In genomic region chr12:43805149-43805856, GRCh38 we compare ENCODE assay signal across 8 cellular contexts. TPM values are rescaled to one million over a fixed set of nuclear protein-coding genes. Genes with fewer than 3 reads are reported as not detected.
DNase-seq lines count a peak whose midpoint lies in the region; ATAC-seq, FAIRE-seq and TF ChIP-seq lines count a peak whose summit lies in the region.

No MANE protein-coding gene starts in this region.

- peaks cover 17% of the 10 kb centered on the region for H3K36me3 Mint-ChIP-seq in activated CD4-positive, alpha-beta T cell treated with anti-CD3 and anti-CD28 coated beads, Interleukin-2, amount 10 ng/mL, durations not matched to agents 24 days and 14 days (ENCODE audit: low read depth)

- H3K27me3 ChIP-seq in breast epithelium (no peaks in the 10 kb centered on the region), HepG2 (ENCODE audit: control insufficient read depth in 1 of 2, insufficient read depth in 2 of 2, low read length in 2 of 2) (no peaks in the 10 kb centered on the region), tibial artery (no peaks in the 10 kb centered on the region)

- TF ChIP-seq RAD21 in HepG2 (CRISPR knock-in tag; IDR thresholded peaks at IDR 0.05), result no peak

- intact Hi-C loops in activated CD4-positive, alpha-beta T cell treated with anti-CD3 and anti-CD28 coated beads, Interleukin-2, amount 10 ng/mL, durations not matched to agents 24 days and 14 days (cut with micrococcal nuclease), result no loop called here
- intact Hi-C loops in breast epithelium (cut with DNase I; ENCODE audit: low total_unique reads) (no loop called here), HepG2 (cut with micrococcal nuclease; ENCODE audit: unreplicated experiment) (loop anchor here (1.0 to 5.0 kb wide), 4 partner anchors 29 to 77 kb away; partner anchors contain the start of genes IRAK4, PUS7L and TMEM117), tibial artery (cut with DNase I; ENCODE audit: low total_unique reads) (loop anchor here (10.0 kb wide), 1 partner anchor 51 kb away; the partner anchor contains the start of genes IRAK4 and PUS7L)

- CTCF ChIA-PET in HepG2 (lab: Yijun Ruan, JAX; ENCODE audit: low intra/inter-chr PET ratio, low total read pairs), result no interaction called here

- peaks cover 26% of the 10 kb centered on the region for H3K79me2 ChIP-seq in HepG2 (ENCODE audit: insufficient read depth, low read length)

- 0% methylated on average over 20 of the region's 20 CpGs for WGBS in HepG2 (ENCODE audit: low lambda C conversion rate)

- H3K4me2 ChIP-seq in HepG2 (ENCODE audit: low read depth, low read length), result peak overlapping the region; percentile 71

- H2AFZ ChIP-seq in HepG2 (ENCODE audit: low read length), result peak overlapping the region; percentile 25

- TF ChIP-seq EP300 in HepG2 (IDR thresholded peaks at IDR 0.05; ENCODE audit: low read depth in 2 of 2, low read length in 2 of 2) (no peak), HepG2 (CRISPR knock-in tag; IDR thresholded peaks at IDR 0.05; ENCODE audit: borderline replicate concordance) (no peak)

- POLR2A ChIA-PET in HepG2 (lab: Yijun Ruan, JAX), result interaction anchor here (1.0 to 3.2 kb wide), 9 partner anchors 8 to 77 kb away, joined by 4 to 17 read pairs (median 7); partner anchors contain the start of genes IRAK4, PUS7L and TMEM117

- TF ChIP-seq CTCF in breast epithelium (IDR thresholded peaks at IDR 0.05), result no peak
- no peak for TF ChIP-seq CTCF in HepG2 (CRISPR knock-in tag; IDR thresholded peaks at IDR 0.05)
- no peak for TF ChIP-seq CTCF in tibial artery (IDR thresholded peaks at IDR 0.05)

- H3K4me1 Mint-ChIP-seq in activated CD4-positive, alpha-beta T cell treated with anti-CD3 and anti-CD28 coated beads, Interleukin-2, amount 10 ng/mL, durations not matched to agents 24 days and 14 days, result peaks cover 15% of the 10 kb centered on the region

- H3K4me1 ChIP-seq in breast epithelium (peaks cover 0 to 5% of the 10 kb centered on the region in 2 donors), HepG2 (ENCODE audit: insufficient read depth, low read length) (peaks cover 26% of the 10 kb centered on the region), tibial artery (peaks cover 0 to 32% (median 11%) of the 10 kb centered on the region in 4 donors)

- H3K36me3 ChIP-seq in breast epithelium (no peaks in the 10 kb centered on the region), HepG2 (replicated peaks in 1 of 2; ENCODE audit: control insufficient read depth in 1 of 2, insufficient read depth in 2 of 2, low read length in 2 of 2) (peaks cover 0 to 13% of the 10 kb centered on the region in 2 experiments; a peak in 3 of 5 replicates), tibial artery (peaks cover 14 to 20% (median 16%) of the 10 kb centered on the region in 3 donors)

- no peaks in the 10 kb centered on the region for H3K9me3 Mint-ChIP-seq in activated CD4-positive, alpha-beta T cell treated with anti-CD3 and anti-CD28 coated beads, Interleukin-2, amount 10 ng/mL, durations not matched to agents 24 days and 14 days

- H4K20me1 ChIP-seq in HepG2 (ENCODE audit: insufficient read depth, low read length), result no peaks in the 10 kb centered on the region

- peak; percentile 67 for DNase-seq in activated CD4-positive, alpha-beta T cell treated with anti-CD3 and anti-CD28 coated beads, Interleukin-2, amount 10 ng/mL, durations not matched to agents 24 days and 14 days
- no peak for DNase-seq in activated CD4-positive, alpha-beta T cell treated with anti-CD3 and anti-CD28 coated beads for 1 hour
- DNase-seq in NCI-H1105 treated with DMSO at 0.1 percent for 48 hours (lab: John Stamatoyannopoulos, UW) (peak; percentile 72), breast epithelium (ENCODE audit: low spot score in 2 of 2) (no peak), HepG2 (ENCODE audit: low spot score) (peak; percentile 6), tibial artery (no peak), GM12891 (ENCODE audit: insufficient read length, low spot score) (no peak)

- TF ChIP-seq POLR2A in breast epithelium (IDR thresholded peaks at IDR 0.05) (no peak), HepG2 (IDR thresholded peaks at IDR 0.05; ENCODE audit: insufficient read depth in 1 of 2, low read depth in 2 of 2, low read length in 2 of 2) (no peak), GM12891 (IDR thresholded peaks at IDR 0.05; ENCODE audit: low read depth, low read length) (no peak)

- peak; percentile 66 for FAIRE-seq in HepG2 (lab: Jason Lieb, UNC)
- FAIRE-seq in GM12891 (lab: Jason Lieb, UNC), result no peak

- peak overlapping the region; percentile 98 for H3K9ac ChIP-seq in HepG2 (ENCODE audit: insufficient read depth, low read depth, low read length)

- H3K9me3 ChIP-seq in breast epithelium (no peaks in the 10 kb centered on the region), HepG2 (ENCODE audit: low read length) (no peaks in the 10 kb centered on the region), tibial artery (no peaks in the 10 kb centered on the region)

- peak overlapping the region; percentile 100 for H3K27ac Mint-ChIP-seq in activated CD4-positive, alpha-beta T cell treated with anti-CD3 and anti-CD28 coated beads, Interleukin-2, amount 10 ng/mL, durations not matched to agents 24 days and 14 days

- peak overlapping the region; percentile 94 for H3K4me3 Mint-ChIP-seq in activated CD4-positive, alpha-beta T cell treated with anti-CD3 and anti-CD28 coated beads, Interleukin-2, amount 10 ng/mL, durations not matched to agents 24 days and 14 days

- ATAC-seq in HepG2 (peak; percentile 20), GM21423 (IDR thresholded peaks at IDR 0.05; ENCODE audit: unreplicated experiment) (no peak)

- H3K27ac ChIP-seq in breast epithelium, result peak overlapping the region; percentile 96 to 99
- H3K27ac ChIP-seq in HepG2 (ENCODE audit: extremely low read length, insufficient read depth, low read length), result peak overlapping the region; percentile 96
- peak overlapping the region; percentile 89 to 97 for H3K27ac ChIP-seq in tibial artery

- TSS peak; percentile 61 for BruUV-seq in HepG2 (replicated peaks; lab: Mats Ljungman, UMichigan)

- in situ Hi-C loops in HepG2 (cut with HindIII; ENCODE audit: extremely low pct_ligation_motif_present, low pct_unique_long_range_greater_than_20kb), result no loop called here

- H3K27me3 Mint-ChIP-seq in activated CD4-positive, alpha-beta T cell treated with anti-CD3 and anti-CD28 coated beads, Interleukin-2, amount 10 ng/mL, durations not matched to agents 24 days and 14 days, result no peaks in the 10 kb centered on the region

- H3K4me3 ChIP-seq in breast epithelium (peak overlapping the region; percentile 82 to 86 (median 83)), HepG2 (replicated peaks in 1 of 3; ENCODE audit: insufficient read depth in 1 of 3, low read depth in 2 of 3, low read length in 3 of 3) (peak overlapping the region; percentile 97 to 100 (median 98)), tibial artery (peak overlapping the region; percentile 81 to 91)

RNA-seq across cellular contexts. Expression of gene TWF1, which starts 0.8 kb away (rescaled TPM):
- total RNA-seq in activated CD4-positive, alpha-beta T cell treated with anti-CD3 and anti-CD28 coated beads, Interleukin-2, amount 10 ng/mL, durations not matched to agents 24 days and 14 days, result 27.0 and 28.3 TPM in 2 replicates
- 100 to 1,000 TPM in 1 of 3 donors, 10 to 100 TPM in 2; 73.6 to 102 (median 92.1) TPM for total RNA-seq in breast epithelium
- total RNA-seq in HepG2 (2016; rRNA removed; fragmentation: Illumina TruSeq; extraction: Trizol), result 85.5 and 148 TPM in 2 replicates
- total RNA-seq in HepG2 (2016; cell fraction: cytosol; rRNA removed; fragmentation: Illumina TruSeq; extraction: Trizol; ENCODE audit: low read depth), result 12.4 and 17.1 TPM in 2 replicates
- 90.5 and 142 TPM in 2 replicates for total RNA-seq in HepG2 (2016; cell fraction: insoluble cytoplasmic fraction; rRNA removed; fragmentation: Illumina TruSeq; extraction: Trizol)
- total RNA-seq in HepG2 (2016; cell fraction: membrane; rRNA removed; fragmentation: Illumina TruSeq; extraction: Trizol), result 63.7 and 70.0 TPM in 2 replicates
- total RNA-seq in HepG2 (2016; cell fraction: nucleus; rRNA removed; fragmentation: Illumina TruSeq; extraction: Trizol), result 44.9 and 45.5 TPM in 2 replicates
- 22.3 and 32.3 TPM in 2 replicates for polyA plus RNA-seq in HepG2 (2011; rRNA removed)
- polyA plus RNA-seq in HepG2 (2011; cell fraction: cytosol; rRNA removed), result 12.5 and 19.3 TPM in 2 replicates
- polyA plus RNA-seq in HepG2 (2011; cell fraction: nucleus; rRNA removed), result 11.0 and 12.8 TPM in 2 replicates
- 35.5 and 36.4 TPM in 2 replicates for polyA plus RNA-seq in HepG2 (2012)
- polyA plus RNA-seq in HepG2 (2016; cell fraction: cytosol; fragmentation: Illumina TruSeq; extraction: Trizol; ENCODE audit: low read depth), result 13.7 and 14.1 TPM in 2 replicates
- polyA plus RNA-seq in HepG2 (2016; cell fraction: insoluble cytoplasmic fraction; fragmentation: Illumina TruSeq; extraction: Trizol; ENCODE audit: low read depth), result 99.5 and 109 TPM in 2 replicates
- 41.8 and 46.1 TPM in 2 replicates for polyA plus RNA-seq in HepG2 (2016; cell fraction: membrane; fragmentation: Illumina TruSeq; extraction: Trizol; ENCODE audit: low read depth)
- polyA plus RNA-seq in HepG2 (2016; cell fraction: nucleus; fragmentation: Illumina TruSeq; extraction: Trizol; ENCODE audit: insufficient read depth, low read depth), result 41.4 and 45.6 TPM in 2 replicates
- 9.6 and 27.1 TPM in 2 replicates for polyA minus RNA-seq in HepG2 (2011; rRNA and poly(A)+ RNA removed; ENCODE audit: low replicate concordance)
- polyA minus RNA-seq in HepG2 (2011; cell fraction: cytosol; rRNA and poly(A)+ RNA removed), result 42.4 and 45.7 TPM in 2 replicates
- 39.9 and 42.1 TPM in 2 replicates for polyA minus RNA-seq in HepG2 (2011; cell fraction: nucleus; rRNA and poly(A)+ RNA removed)
- polyA plus RNA-seq in GM12891 (2012; ENCODE audit: low read depth, missing spikeins), result 11.3 TPM

RNA-seq across cellular contexts. Expression of gene TMEM117, which starts 30.6 kb away (rescaled TPM):
- 0.82 and 1.1 TPM in 2 replicates for total RNA-seq in activated CD4-positive, alpha-beta T cell treated with anti-CD3 and anti-CD28 coated beads, Interleukin-2, amount 10 ng/mL, durations not matched to agents 24 days and 14 days
- 10 to 100 TPM in 1 of 3 donors, 1 to 10 TPM in 2; 6.1 to 17.1 (median 7.2) TPM for total RNA-seq in breast epithelium
- total RNA-seq in HepG2 (2016; rRNA removed; fragmentation: Illumina TruSeq; extraction: Trizol), result 6.5 and 8.5 TPM in 2 replicates
- total RNA-seq in HepG2 (2016; cell fraction: cytosol; rRNA removed; fragmentation: Illumina TruSeq; extraction: Trizol; ENCODE audit: low read depth), result 1.9 and 2.8 TPM in 2 replicates
- 6.7 and 8.8 TPM in 2 replicates for total RNA-seq in HepG2 (2016; cell fraction: insoluble cytoplasmic fraction; rRNA removed; fragmentation: Illumina TruSeq; extraction: Trizol)
- 7.0 and 7.1 TPM in 2 replicates for total RNA-seq in HepG2 (2016; cell fraction: membrane; rRNA removed; fragmentation: Illumina TruSeq; extraction: Trizol)
- 14.7 and 19.2 TPM in 2 replicates for total RNA-seq in HepG2 (2016; cell fraction: nucleus; rRNA removed; fragmentation: Illumina TruSeq; extraction: Trizol)
- 2.8 and 3.6 TPM in 2 replicates for polyA plus RNA-seq in HepG2 (2011; rRNA removed)
- polyA plus RNA-seq in HepG2 (2011; cell fraction: cytosol; rRNA removed), result 1.8 and 3.4 TPM in 2 replicates
- polyA plus RNA-seq in HepG2 (2011; cell fraction: nucleus; rRNA removed), result 1.5 and 1.7 TPM in 2 replicates
- polyA plus RNA-seq in HepG2 (2012), result 3.4 and 3.7 TPM in 2 replicates
- polyA plus RNA-seq in HepG2 (2016; cell fraction: cytosol; fragmentation: Illumina TruSeq; extraction: Trizol; ENCODE audit: low read depth), result 1.5 and 2.8 TPM in 2 replicates
- 5.9 and 7.3 TPM in 2 replicates for polyA plus RNA-seq in HepG2 (2016; cell fraction: insoluble cytoplasmic fraction; fragmentation: Illumina TruSeq; extraction: Trizol; ENCODE audit: low read depth)
- 4.7 and 5.1 TPM in 2 replicates for polyA plus RNA-seq in HepG2 (2016; cell fraction: membrane; fragmentation: Illumina TruSeq; extraction: Trizol; ENCODE audit: low read depth)
- 6.2 and 6.8 TPM in 2 replicates for polyA plus RNA-seq in HepG2 (2016; cell fraction: nucleus; fragmentation: Illumina TruSeq; extraction: Trizol; ENCODE audit: insufficient read depth, low read depth)
- polyA minus RNA-seq in HepG2 (2011; rRNA and poly(A)+ RNA removed; ENCODE audit: low replicate concordance), result 2.4 and 2.6 TPM in 2 replicates
- polyA minus RNA-seq in HepG2 (2011; cell fraction: cytosol; rRNA and poly(A)+ RNA removed), result 2.4 and 4.6 TPM in 2 replicates
- 14.3 and 16.4 TPM in 2 replicates for polyA minus RNA-seq in HepG2 (2011; cell fraction: nucleus; rRNA and poly(A)+ RNA removed)
- polyA plus RNA-seq in GM12891 (2012; ENCODE audit: low read depth, missing spikeins), result 2.3 TPM

RNA-seq across cellular contexts. Expression of gene IRAK4, which starts 46.6 kb away (rescaled TPM):
- 21.4 and 23.5 TPM in 2 replicates for total RNA-seq in activated CD4-positive, alpha-beta T cell treated with anti-CD3 and anti-CD28 coated beads, Interleukin-2, amount 10 ng/mL, durations not matched to agents 24 days and 14 days
- total RNA-seq in breast epithelium (10 to 100 TPM; 37.4 to 46.4 (median 38.7) TPM), HepG2 (2016; rRNA removed; fragmentation: Illumina TruSeq; extraction: Trizol) (7.1 and 8.4 TPM in 2 replicates)
- total RNA-seq in HepG2 (2016; cell fraction: cytosol; rRNA removed; fragmentation: Illumina TruSeq; extraction: Trizol; ENCODE audit: low read depth), result 2.5 and 3.7 TPM in 2 replicates
- 6.7 and 8.5 TPM in 2 replicates for total RNA-seq in HepG2 (2016; cell fraction: insoluble cytoplasmic fraction; rRNA removed; fragmentation: Illumina TruSeq; extraction: Trizol)
- 6.9 and 7.2 TPM in 2 replicates for total RNA-seq in HepG2 (2016; cell fraction: membrane; rRNA removed; fragmentation: Illumina TruSeq; extraction: Trizol)
- 8.9 and 9.7 TPM in 2 replicates for total RNA-seq in HepG2 (2016; cell fraction: nucleus; rRNA removed; fragmentation: Illumina TruSeq; extraction: Trizol)
- 5.6 and 6.6 TPM in 2 replicates for polyA plus RNA-seq in HepG2 (2011; rRNA removed)
- 1.2 and 2.2 TPM in 2 replicates for polyA plus RNA-seq in HepG2 (2011; cell fraction: cytosol; rRNA removed)
- 5.7 and 6.2 TPM in 2 replicates for polyA plus RNA-seq in HepG2 (2011; cell fraction: nucleus; rRNA removed)
- 3.4 and 3.9 TPM in 2 replicates for polyA plus RNA-seq in HepG2 (2012)
- polyA plus RNA-seq in HepG2 (2016; cell fraction: cytosol; fragmentation: Illumina TruSeq; extraction: Trizol; ENCODE audit: low read depth), result 1.3 and 1.7 TPM in 2 replicates
- 5.2 and 6.3 TPM in 2 replicates for polyA plus RNA-seq in HepG2 (2016; cell fraction: insoluble cytoplasmic fraction; fragmentation: Illumina TruSeq; extraction: Trizol; ENCODE audit: low read depth)
- 3.8 TPM in 2 replicates for polyA plus RNA-seq in HepG2 (2016; cell fraction: membrane; fragmentation: Illumina TruSeq; extraction: Trizol; ENCODE audit: low read depth)
- 11.0 and 13.1 TPM in 2 replicates for polyA plus RNA-seq in HepG2 (2016; cell fraction: nucleus; fragmentation: Illumina TruSeq; extraction: Trizol; ENCODE audit: insufficient read depth, low read depth)
- 2.1 and 3.3 TPM in 2 replicates for polyA minus RNA-seq in HepG2 (2011; rRNA and poly(A)+ RNA removed; ENCODE audit: low replicate concordance)
- polyA minus RNA-seq in HepG2 (2011; cell fraction: cytosol; rRNA and poly(A)+ RNA removed), result 2.8 and 4.5 TPM in 2 replicates
- polyA minus RNA-seq in HepG2 (2011; cell fraction: nucleus; rRNA and poly(A)+ RNA removed), result 8.1 and 10.9 TPM in 2 replicates
- 12.4 TPM for polyA plus RNA-seq in GM12891 (2012; ENCODE audit: low read depth, missing spikeins)

RNA-seq across cellular contexts. Expression of gene PUS7L, which starts 46.7 kb away (rescaled TPM):
- 23.0 and 29.1 TPM in 2 replicates for total RNA-seq in activated CD4-positive, alpha-beta T cell treated with anti-CD3 and anti-CD28 coated beads, Interleukin-2, amount 10 ng/mL, durations not matched to agents 24 days and 14 days
- total RNA-seq in breast epithelium (10 to 100 TPM in 1 of 3 donors, 1 to 10 TPM in 2; 7.8 to 13.6 (median 9.2) TPM), HepG2 (2016; rRNA removed; fragmentation: Illumina TruSeq; extraction: Trizol) (37.6 and 92.7 TPM in 2 replicates)
- total RNA-seq in HepG2 (2016; cell fraction: cytosol; rRNA removed; fragmentation: Illumina TruSeq; extraction: Trizol; ENCODE audit: low read depth), result 2.4 and 3.7 TPM in 2 replicates
- total RNA-seq in HepG2 (2016; cell fraction: insoluble cytoplasmic fraction; rRNA removed; fragmentation: Illumina TruSeq; extraction: Trizol), result 36.1 and 88.7 TPM in 2 replicates
- 7.3 and 12.5 TPM in 2 replicates for total RNA-seq in HepG2 (2016; cell fraction: membrane; rRNA removed; fragmentation: Illumina TruSeq; extraction: Trizol)
- total RNA-seq in HepG2 (2016; cell fraction: nucleus; rRNA removed; fragmentation: Illumina TruSeq; extraction: Trizol), result 42.5 and 43.7 TPM in 2 replicates
- polyA plus RNA-seq in HepG2 (2011; rRNA removed), result 5.9 and 6.5 TPM in 2 replicates
- 1.8 and 3.3 TPM in 2 replicates for polyA plus RNA-seq in HepG2 (2011; cell fraction: cytosol; rRNA removed)
- polyA plus RNA-seq in HepG2 (2011; cell fraction: nucleus; rRNA removed), result 4.8 and 5.9 TPM in 2 replicates
- 4.2 and 7.6 TPM in 2 replicates for polyA plus RNA-seq in HepG2 (2012)
- polyA plus RNA-seq in HepG2 (2016; cell fraction: cytosol; fragmentation: Illumina TruSeq; extraction: Trizol; ENCODE audit: low read depth), result 0.45 and 0.97 TPM in 2 replicates
- polyA plus RNA-seq in HepG2 (2016; cell fraction: insoluble cytoplasmic fraction; fragmentation: Illumina TruSeq; extraction: Trizol; ENCODE audit: low read depth), result 16.9 and 17.6 TPM in 2 replicates
- 1.9 and 2.3 TPM in 2 replicates for polyA plus RNA-seq in HepG2 (2016; cell fraction: membrane; fragmentation: Illumina TruSeq; extraction: Trizol; ENCODE audit: low read depth)
- 13.4 and 13.5 TPM in 2 replicates for polyA plus RNA-seq in HepG2 (2016; cell fraction: nucleus; fragmentation: Illumina TruSeq; extraction: Trizol; ENCODE audit: insufficient read depth, low read depth)
- 11.6 and 18.1 TPM in 2 replicates for polyA minus RNA-seq in HepG2 (2011; rRNA and poly(A)+ RNA removed; ENCODE audit: low replicate concordance)
- 9.5 and 12.3 TPM in 2 replicates for polyA minus RNA-seq in HepG2 (2011; cell fraction: cytosol; rRNA and poly(A)+ RNA removed)
- 34.6 and 35.0 TPM in 2 replicates for polyA minus RNA-seq in HepG2 (2011; cell fraction: nucleus; rRNA and poly(A)+ RNA removed)
- polyA plus RNA-seq in GM12891 (2012; ENCODE audit: low read depth, missing spikeins), result 4.5 TPM

Comparison
In these comparisons a context has a peak if more than half of its experiments do, and no peak if none do; other contexts are left out.
1. DNase-seq: peak in activated CD4-positive, alpha-beta T cell treated with anti-CD3 and anti-CD28 coated beads, Interleukin-2, amount 10 ng/mL, durations not matched to agents 24 days and 14 days (single experiment), NCI-H1105 treated with DMSO at 0.1 percent for 48 hours (single experiment) and HepG2 (single experiment); none in activated CD4-positive, alpha-beta T cell treated with anti-CD3 and anti-CD28 coated beads for 1 hour (single experiment), breast epithelium (0 of 2), tibial artery (0 of 2) and GM12891 (single experiment).
2. intact Hi-C loops: an anchor here in HepG2 (1.0 to 5.0 kb wide) and tibial artery (10.0 kb wide); none called in activated CD4-positive, alpha-beta T cell treated with anti-CD3 and anti-CD28 coated beads, Interleukin-2, amount 10 ng/mL, durations not matched to agents 24 days and 14 days and breast epithelium.
3. Peak in every context shown above with its lines, with median percentiles within 50 percentile points of each other: H3K27ac ChIP-seq and H3K4me3 ChIP-seq.